In genomic region chrX:16725067-16725466, GRCh38 we compare ENCODE assay signal across 19 cellular contexts. TPM values are rescaled to one million over a fixed set of nuclear protein-coding genes. Genes with fewer than 3 reads are reported as not detected.
A peak's percentile ranks its signal among the peaks of the same experiment; 100 is the strongest.
DNase-seq lines count a peak whose midpoint lies in the region; ATAC-seq and TF ChIP-seq lines count a peak whose summit lies in the region.
"Had no signal": no experiment of that assay in that cellular context is flagged by ENCODE, and none has a peak within 500 bp of the region (broad histone marks: within the 10 kb centered on the region; RNA-seq: fewer than 3 reads in every experiment).

No MANE protein-coding gene starts in this region.

- H3K27me3 ChIP-seq in sigmoid colon: no peaks in the 10 kb centered on the region
- H3K27me3 ChIP-seq: BE2C had no signal

- peak overlapping the region; percentile 5 to 30 for H3K27ac Mint-ChIP-seq in natural killer cell
- peak overlapping the region in 1 of 2 donors; percentile 10 for H3K27ac Mint-ChIP-seq in natural killer cell treated with Interleukin-12 subunit alpha and Interleukin-12 subunit beta and Interleukin-15 and Interleukin-18, amount 100 ng/mL, for 72 hours
- no peak overlapping the region for H3K27ac Mint-ChIP-seq in activated T-helper 1 cell treated with anti-CD3 and anti-CD28 coated beads, Interleukin-12 subunit alpha, Interleukin-12 subunit beta, Interleukin-2, Interleukin-4 antibody, amounts not matched to agents 30 ng/mL and 10 ng/mL and 1 ng/mL, durations not matched to agents 14 hours and 24 hours and 36 hours
- H3K27ac Mint-ChIP-seq: CD8-positive, alpha-beta T cell had no signal

- peaks cover 14% of the 10 kb centered on the region for H3K4me1 ChIP-seq in mucosa of descending colon (ENCODE audit: low read depth)
- peaks cover 0 to 17% (median 11%) of the 10 kb centered on the region in 4 donors for H3K4me1 ChIP-seq in sigmoid colon
- H3K4me1 ChIP-seq: BE2C had no signal

- H3K36me3 Mint-ChIP-seq in natural killer cell: no peaks in the 10 kb centered on the region
- H3K36me3 Mint-ChIP-seq in natural killer cell treated with Interleukin-12 subunit alpha and Interleukin-12 subunit beta and Interleukin-15 and Interleukin-18, amount 100 ng/mL, for 72 hours: no peaks in the 10 kb centered on the region
- H3K36me3 Mint-ChIP-seq in activated T-helper 1 cell treated with anti-CD3 and anti-CD28 coated beads, Interleukin-12 subunit alpha, Interleukin-12 subunit beta, Interleukin-2, Interleukin-4 antibody, amounts not matched to agents 30 ng/mL and 10 ng/mL and 1 ng/mL, durations not matched to agents 14 hours and 24 hours and 36 hours (ENCODE audit: low read depth): peaks cover 10% of the 10 kb centered on the region

- H3K9me3 ChIP-seq in mucosa of descending colon (no peaks in the 10 kb centered on the region), sigmoid colon (no peaks in the 10 kb centered on the region)
- H3K9me3 ChIP-seq: BE2C had no signal

- H3K27ac ChIP-seq in sigmoid colon: no peak overlapping the region

- intact Hi-C loops in natural killer cell (cut with micrococcal nuclease): no loop called here
- intact Hi-C loops in mucosa of descending colon (cut with DNase I, micrococcal nuclease): no loop called here
- intact Hi-C loops in sigmoid colon (cut with DNase I): no loop called here
- intact Hi-C loops in activated T-helper 1 cell treated with anti-CD3 and anti-CD28 coated beads, Interleukin-12 subunit alpha, Interleukin-12 subunit beta, Interleukin-2, Interleukin-4 antibody, amounts not matched to agents 30 ng/mL and 10 ng/mL and 1 ng/mL, durations not matched to agents 14 hours and 24 hours and 36 hours (cut with micrococcal nuclease): no loop called here

- ATAC-seq in natural killer cell: no peak
- no peak for ATAC-seq in natural killer cell treated with Interleukin-12 subunit alpha and Interleukin-12 subunit beta and Interleukin-15 and Interleukin-18, amount 100 ng/mL, for 72 hours
- peak; percentile 77 for ATAC-seq in mucosa of descending colon
- ATAC-seq in stimulated activated naive CD8-positive, alpha-beta T cell treated with anti-CD3 and anti-CD28 coated beads, Interleukin-15, Interleukin-2, amounts not matched to agents 100 U/mL and 50 U/mL, for 24 hours: no peak
- no peak for ATAC-seq in GM18520 (IDR thresholded peaks at IDR 0.05; ENCODE audit: unreplicated experiment)
- ATAC-seq: CD8-positive, alpha-beta T cell had no signal

- no peaks in the 10 kb centered on the region for H3K9me3 Mint-ChIP-seq in natural killer cell
- H3K9me3 Mint-ChIP-seq in natural killer cell treated with Interleukin-12 subunit alpha and Interleukin-12 subunit beta and Interleukin-15 and Interleukin-18, amount 100 ng/mL, for 72 hours: no peaks in the 10 kb centered on the region
- H3K9me3 Mint-ChIP-seq in activated T-helper 1 cell treated with anti-CD3 and anti-CD28 coated beads, Interleukin-12 subunit alpha, Interleukin-12 subunit beta, Interleukin-2, Interleukin-4 antibody, amounts not matched to agents 30 ng/mL and 10 ng/mL and 1 ng/mL, durations not matched to agents 14 hours and 24 hours and 36 hours: no peaks in the 10 kb centered on the region
- H3K9me3 Mint-ChIP-seq: CD8-positive, alpha-beta T cell had no signal

- TF ChIP-seq POLR2A in sigmoid colon (IDR thresholded peaks at IDR 0.05): no peak

- no peaks in the 10 kb centered on the region for H3K36me3 ChIP-seq in mucosa of descending colon (ENCODE audit: low read depth)
- H3K36me3 ChIP-seq in sigmoid colon: no peaks in the 10 kb centered on the region
- H3K36me3 ChIP-seq: BE2C had no signal

- no peak for TF ChIP-seq EP300 in sigmoid colon (IDR thresholded peaks at IDR 0.05)

- TF ChIP-seq CTCF in natural killer cell (IDR thresholded peaks at IDR 0.05) (no peak), mucosa of descending colon (IDR thresholded peaks at IDR 0.05) (no peak), sigmoid colon (IDR thresholded peaks at IDR 0.05) (no peak)

- no peaks in the 10 kb centered on the region for H3K27me3 Mint-ChIP-seq in natural killer cell (ENCODE audit: low read depth in 2 of 2)
- H3K27me3 Mint-ChIP-seq in natural killer cell treated with Interleukin-12 subunit alpha and Interleukin-12 subunit beta and Interleukin-15 and Interleukin-18, amount 100 ng/mL, for 72 hours: no peaks in the 10 kb centered on the region
- no peaks in the 10 kb centered on the region for H3K27me3 Mint-ChIP-seq in activated T-helper 1 cell treated with anti-CD3 and anti-CD28 coated beads, Interleukin-12 subunit alpha, Interleukin-12 subunit beta, Interleukin-2, Interleukin-4 antibody, amounts not matched to agents 30 ng/mL and 10 ng/mL and 1 ng/mL, durations not matched to agents 14 hours and 24 hours and 36 hours (ENCODE audit: insufficient read depth)

- 22 to 68% methylated on average over 7 of the region's 7 CpGs for WGBS in sigmoid colon, 2 donors

- H3K4me1 Mint-ChIP-seq in natural killer cell: peaks cover 30% of the 10 kb centered on the region in 2 donors
- H3K4me1 Mint-ChIP-seq in natural killer cell treated with Interleukin-12 subunit alpha and Interleukin-12 subunit beta and Interleukin-15 and Interleukin-18, amount 100 ng/mL, for 72 hours (ENCODE audit: low read depth in 2 of 2): peaks cover 8 to 28% of the 10 kb centered on the region in 2 donors
- H3K4me1 Mint-ChIP-seq in activated T-helper 1 cell treated with anti-CD3 and anti-CD28 coated beads, Interleukin-12 subunit alpha, Interleukin-12 subunit beta, Interleukin-2, Interleukin-4 antibody, amounts not matched to agents 30 ng/mL and 10 ng/mL and 1 ng/mL, durations not matched to agents 14 hours and 24 hours and 36 hours (ENCODE audit: low read depth): peaks cover 16% of the 10 kb centered on the region

- no peak overlapping the region for H3K4me3 Mint-ChIP-seq in natural killer cell
- H3K4me3 Mint-ChIP-seq in natural killer cell treated with Interleukin-12 subunit alpha and Interleukin-12 subunit beta and Interleukin-15 and Interleukin-18, amount 100 ng/mL, for 72 hours: no peak overlapping the region
- H3K4me3 Mint-ChIP-seq in activated T-helper 1 cell treated with anti-CD3 and anti-CD28 coated beads, Interleukin-12 subunit alpha, Interleukin-12 subunit beta, Interleukin-2, Interleukin-4 antibody, amounts not matched to agents 30 ng/mL and 10 ng/mL and 1 ng/mL, durations not matched to agents 14 hours and 24 hours and 36 hours: no peak overlapping the region
- H3K4me3 Mint-ChIP-seq: CD8-positive, alpha-beta T cell; H9 had no signal

- no peak for DNase-seq in natural killer cell
- no peak for DNase-seq in natural killer cell treated with Interleukin-12 subunit alpha and Interleukin-12 subunit beta and Interleukin-15 and Interleukin-18, amount 100 ng/mL, for 72 hours (ENCODE audit: low spot score)
- no peak for DNase-seq in mucosa of descending colon
- peak; percentile 8 for DNase-seq in sigmoid colon
- no peak for DNase-seq in activated T-helper 1 cell treated with anti-CD3 and anti-CD28 coated beads, Interleukin-12 subunit alpha, Interleukin-12 subunit beta, Interleukin-2, Interleukin-4 antibody, amounts not matched to agents 30 ng/mL and 10 ng/mL and 1 ng/mL, durations not matched to agents 14 hours and 24 hours and 36 hours (ENCODE audit: low spot score)
- DNase-seq in stimulated activated naive CD8-positive, alpha-beta T cell treated with anti-CD3 and anti-CD28 coated beads, Interleukin-15, Interleukin-2, amounts not matched to agents 100 U/mL and 50 U/mL, for 24 hours: no peak
- no peak for DNase-seq in NCI-H510A treated with DMSO at 0.1 percent for 48 hours (lab: John Stamatoyannopoulos, UW)
- DNase-seq: BE2C; CD8-positive, alpha-beta T cell; DMS79 treated with DMSO at 0.1 percent for 48 hours; H9; NCI-H1092 treated with DMSO at 0.1 percent for 48 hours; NCI-H146; NCI-H2029 treated with DMSO at 0.1 percent for 48 hours; NCI-H748 treated with DMSO at 0.1 percent for 48 hours; NK-92 treated with Interleukin-12 subunit alpha and Interleukin-12 subunit beta, amount 100 ng/mL, for 24 hours; OCI-M1; Right ventricle myocardium superior had no signal

- no peak overlapping the region for H3K4me3 ChIP-seq in mucosa of descending colon
- H3K4me3 ChIP-seq in sigmoid colon: no peak overlapping the region

RNA-seq across cellular contexts. Expression of gene SYAP1, which starts 5.7 kb away (rescaled TPM):
- total RNA-seq in natural killer cell (10 to 100 TPM; 42.9 to 58.4 (median 45.4) TPM), mucosa of descending colon (10 to 100 TPM; 35.0 to 53.4 (median 46.9) TPM), sigmoid colon (10 to 100 TPM; 17.5 to 19.9 (median 19.4) TPM)
- 10 to 100 TPM; 12.7 to 22.8 TPM for total RNA-seq in natural killer cell treated with Interleukin-12 subunit alpha and Interleukin-12 subunit beta and Interleukin-15 and Interleukin-18, amount 100 ng/mL, for 72 hours
- polyA plus RNA-seq in sigmoid colon: 10 to 100 TPM; 19.1 to 31.4 (median 22.2) TPM
- total RNA-seq in activated T-helper 1 cell treated with anti-CD3 and anti-CD28 coated beads, Interleukin-12 subunit alpha, Interleukin-12 subunit beta, Interleukin-2, Interleukin-4 antibody, amounts not matched to agents 30 ng/mL and 10 ng/mL and 1 ng/mL, durations not matched to agents 14 hours and 24 hours and 36 hours: 19.5 and 19.7 TPM in 2 replicates

RNA-seq across cellular contexts. Expression of gene CTPS2, which starts 12.6 kb away (rescaled TPM):
- 1 to 10 TPM; 3.6 to 6.0 (median 5.2) TPM for total RNA-seq in natural killer cell
- 1 to 10 TPM; 3.8 to 5.8 TPM for total RNA-seq in natural killer cell treated with Interleukin-12 subunit alpha and Interleukin-12 subunit beta and Interleukin-15 and Interleukin-18, amount 100 ng/mL, for 72 hours
- total RNA-seq in mucosa of descending colon: 10 to 100 TPM; 15.0 to 19.0 (median 16.0) TPM
- total RNA-seq in sigmoid colon: 10 to 100 TPM; 11.7 to 23.0 (median 16.0) TPM
- 1 to 10 TPM; 6.0 to 8.3 (median 7.9) TPM for polyA plus RNA-seq in sigmoid colon
- total RNA-seq in activated T-helper 1 cell treated with anti-CD3 and anti-CD28 coated beads, Interleukin-12 subunit alpha, Interleukin-12 subunit beta, Interleukin-2, Interleukin-4 antibody, amounts not matched to agents 30 ng/mL and 10 ng/mL and 1 ng/mL, durations not matched to agents 14 hours and 24 hours and 36 hours: 5.1 and 5.3 TPM in 2 replicates
